8 cellular contexts compared by ENCODE assay signal in genomic region chr7:40329601-40330153, GRCh38.
A peak's percentile ranks its signal among the peaks of the same experiment; 100 is the strongest.
DNase-seq lines count a peak whose midpoint lies in the region; ATAC-seq and TF ChIP-seq lines count a peak whose summit lies in the region.

No MANE protein-coding gene starts in this region.

- no peak overlapping the region for H3K27ac ChIP-seq in WERI-Rb-1
- H3K27ac ChIP-seq in cardiac muscle cell = peak overlapping the region; percentile 5

- TF ChIP-seq CTCF in WERI-Rb-1 (IDR thresholded peaks at IDR 0.05; ENCODE audit: low read depth, low read length) (peak; percentile 47; the same call in 1 of the 2 replicates), cardiac muscle cell (IDR thresholded peaks at IDR 0.05; ENCODE audit: low read depth, low read length) (peak; percentile 62)

- peaks cover 15% of the 10 kb centered on the region for H3K4me1 ChIP-seq in cardiac muscle cell (ENCODE audit: low read depth)

- H3K4me3 ChIP-seq in WERI-Rb-1 (ENCODE audit: low read depth, low read length) = no peak overlapping the region
- no peak overlapping the region for H3K4me3 ChIP-seq in cardiac muscle cell

- DNase-seq in DMS 273 (lab: John Stamatoyannopoulos, UW; ENCODE audit: unreplicated experiment) (peak; percentile 80), NCI-H146 (lab: John Stamatoyannopoulos, UW) (peak; percentile 31), WERI-Rb-1 (no peak), cardiac muscle cell (ENCODE audit: low read depth in 1 of 2, low spot score in 1 of 2) (peak; percentile 63 to 77), sciatic nerve (ENCODE audit: low spot score) (no peak)

- no peaks in the 10 kb centered on the region for H3K36me3 ChIP-seq in WERI-Rb-1
- H3K36me3 ChIP-seq in cardiac muscle cell = no peaks in the 10 kb centered on the region

- H3K9me3 ChIP-seq in WERI-Rb-1 (ENCODE audit: severe bottlenecking) = no peaks in the 10 kb centered on the region
- no peaks in the 10 kb centered on the region for H3K9me3 ChIP-seq in cardiac muscle cell (ENCODE audit: low read depth)

- no peaks in the 10 kb centered on the region for H3K27me3 ChIP-seq in WERI-Rb-1 (ENCODE audit: insufficient read depth, low read depth, severe bottlenecking)
- H3K27me3 ChIP-seq in cardiac muscle cell = no peaks in the 10 kb centered on the region

- intact Hi-C loops in sciatic nerve (cut with DNase I) = no loop called here

- ATAC-seq in GM21528 (IDR thresholded peaks at IDR 0.05; ENCODE audit: low FRiP score, unreplicated experiment) = peak; percentile 68
- ATAC-seq in sciatic nerve = peak; percentile 68
- ATAC-seq in HG03108 (IDR thresholded peaks at IDR 0.05; ENCODE audit: unreplicated experiment) = no peak
- no peak for ATAC-seq in HG02840 (IDR thresholded peaks at IDR 0.05; ENCODE audit: low FRiP score, unreplicated experiment)

Comparison
In these comparisons a context has a peak if more than half of its experiments do, and no peak if none do; other contexts are left out.
1. DNase-seq: peak in DMS 273 (single experiment), NCI-H146 (single experiment) and cardiac muscle cell (2 of 2); none in WERI-Rb-1 (single experiment) and sciatic nerve (single experiment).
2. ATAC-seq: peak in GM21528 (single experiment) and sciatic nerve (single experiment); none in HG03108 (single experiment) and HG02840 (single experiment).